In the genomic region with DNA sequence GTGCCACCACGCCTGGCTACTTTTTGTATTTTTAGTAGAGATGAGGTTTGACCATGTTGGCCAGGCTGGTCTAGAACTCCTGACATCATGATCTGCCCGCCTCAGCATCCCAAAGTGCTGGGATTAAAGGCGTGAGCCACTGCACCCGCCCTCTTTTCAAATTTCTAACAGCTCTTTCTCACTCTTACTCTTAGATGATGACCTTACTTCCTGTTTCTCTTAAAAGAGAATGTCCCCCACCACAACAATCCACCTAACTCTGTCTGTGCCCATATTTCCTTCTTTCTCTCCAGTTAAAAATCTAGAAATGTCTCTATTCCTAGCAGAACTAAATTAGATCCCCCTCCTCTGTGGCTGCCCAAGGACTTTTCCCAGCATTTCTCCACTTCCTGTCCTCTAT, we compare ENCODE assay signal across 23 cellular contexts.
"Had no signal": no experiment of that assay in that cellular context is flagged by ENCODE, and none has a peak within 500 bp of the region (broad histone marks: within the 10 kb centered on the region; RNA-seq: fewer than 3 reads in every experiment).

No MANE protein-coding gene starts in this region.

- H3K9ac ChIP-seq: neural progenitor cell had no signal

- H3K36me3 Mint-ChIP-seq: natural killer cell, neural progenitor cell had no signal

- H3K4me3 ChIP-seq: dorsolateral prefrontal cortex, heart right ventricle, mucosa of descending colon, neural progenitor cell, pancreas, right lobe of liver, spleen, suprapubic skin, thyroid gland, upper lobe of left lung, uterus had no signal

- H3K9me3 Mint-ChIP-seq: neural progenitor cell had no signal

- H3K27me3 Mint-ChIP-seq: progenitor cell of endocrine pancreas had no signal

- H3K4me2 ChIP-seq: neural progenitor cell had no signal

- H3K27ac Mint-ChIP-seq: natural killer cell, neural progenitor cell, progenitor cell of endocrine pancreas had no signal

- H3K4me3 Mint-ChIP-seq: natural killer cell, neural progenitor cell had no signal

- H3K36me3 ChIP-seq: heart right ventricle, neural progenitor cell, pancreas, right lobe of liver, spleen, suprapubic skin, thyroid gland, upper lobe of left lung had no signal

- ATAC-seq: esophagus mucosa, heart right ventricle, mucosa of descending colon, natural killer cell, pancreas, right lobe of liver had no signal

- DNase-seq: cortex of kidney; dorsolateral prefrontal cortex; effector CD8-positive, alpha-beta T cell; heart right ventricle; hypothalamus; kidney glomerular epithelial cell; mucosa of descending colon; natural killer cell; occipital lobe; pancreas; right lobe of liver; spleen; stimulated activated CD4-positive, alpha-beta T cell treated with anti-CD3 and anti-CD28 coated beads, Interleukin-15, amount 100 ng/mL, for 24 hours; stimulated activated CD4-positive, alpha-beta T cell treated with anti-CD3 and anti-CD28 coated beads, Interleukin-1b, Interleukin-23, amount 100 ng/mL, for 48 hours; stimulated activated CD4-positive, alpha-beta T cell treated with anti-CD3 and anti-CD28 coated beads, Interleukin-4, amount 100 ng/mL, for 24 hours; stimulated activated naive CD4-positive, alpha-beta T cell; thyroid gland; upper lobe of left lung; uterus had no signal

- H3K27ac ChIP-seq: dorsolateral prefrontal cortex, heart right ventricle, neural progenitor cell, pancreas, right lobe of liver, spleen, suprapubic skin, thyroid gland had no signal

- H2AFZ ChIP-seq: neural progenitor cell had no signal

- H3K4me1 Mint-ChIP-seq: neural progenitor cell had no signal

- H3K27me3 ChIP-seq: dorsolateral prefrontal cortex, heart right ventricle, neural progenitor cell, pancreas, right lobe of liver, suprapubic skin, thyroid gland, upper lobe of left lung, uterus had no signal

- H3K9me3 ChIP-seq: mucosa of descending colon, pancreas, right lobe of liver, suprapubic skin, thyroid gland, upper lobe of left lung, uterus had no signal

- H3K4me1 ChIP-seq: heart right ventricle, neural progenitor cell, pancreas, spleen, suprapubic skin had no signal
